16 cellular contexts compared by ENCODE assay signal in genomic region chr12:93483151-93483807, GRCh38. TPM values are rescaled to one million over a fixed set of nuclear protein-coding genes. Genes with fewer than 3 reads are reported as not detected.
A peak's percentile ranks its signal among the peaks of the same experiment; 100 is the strongest.
DNase-seq lines count a peak whose midpoint lies in the region; ATAC-seq and TF ChIP-seq lines count a peak whose summit lies in the region.
"Had no signal": no experiment of that assay in that cellular context is flagged by ENCODE, and none has a peak within 500 bp of the region (broad histone marks: within the 10 kb centered on the region; RNA-seq: fewer than 3 reads in every experiment).

No MANE protein-coding gene starts in this region.

- no peaks in the 10 kb centered on the region for H3K27me3 ChIP-seq in ascending aorta
- H3K27me3 ChIP-seq in H7 (ENCODE audit: control insufficient read depth, insufficient read depth, low read length): no peaks in the 10 kb centered on the region

- H3K36me3 ChIP-seq in mucosa of descending colon (ENCODE audit: low read depth) (peaks cover 4% of the 10 kb centered on the region), ascending aorta (peaks cover 43 to 80% of the 10 kb centered on the region in 2 donors), H7 (replicated peaks; ENCODE audit: control insufficient read depth, insufficient read depth, low read length) (peaks cover 30% of the 10 kb centered on the region)

- no peak overlapping the region for H3K27ac ChIP-seq in ascending aorta
- H3K27ac ChIP-seq: GM23248 had no signal

- H3K27me3 Mint-ChIP-seq in natural killer cell treated with Interleukin-12 subunit alpha and Interleukin-12 subunit beta and Interleukin-15 and Interleukin-18, amount 100 ng/mL, for 72 hours: no peaks in the 10 kb centered on the region
- no peaks in the 10 kb centered on the region for H3K27me3 Mint-ChIP-seq in natural killer cell (ENCODE audit: low read depth in 2 of 2)
- H3K27me3 Mint-ChIP-seq: B cell; CD4-positive, alpha-beta T cell had no signal

- no peaks in the 10 kb centered on the region for H3K4me1 Mint-ChIP-seq in natural killer cell treated with Interleukin-12 subunit alpha and Interleukin-12 subunit beta and Interleukin-15 and Interleukin-18, amount 100 ng/mL, for 72 hours (ENCODE audit: low read depth in 2 of 2)
- H3K4me1 Mint-ChIP-seq in natural killer cell: no peaks in the 10 kb centered on the region
- H3K4me1 Mint-ChIP-seq: B cell had no signal

- no peak overlapping the region for H3K4me3 Mint-ChIP-seq in natural killer cell treated with Interleukin-12 subunit alpha and Interleukin-12 subunit beta and Interleukin-15 and Interleukin-18, amount 100 ng/mL, for 72 hours
- no peak overlapping the region for H3K4me3 Mint-ChIP-seq in natural killer cell
- H3K4me3 Mint-ChIP-seq: B cell; CD4-positive, alpha-beta T cell had no signal

- H3K4me3 ChIP-seq in mucosa of descending colon (no peak overlapping the region), ascending aorta (no peak overlapping the region), H7 (ENCODE audit: insufficient read depth, low read depth, low read length) (no peak overlapping the region)
- H3K4me3 ChIP-seq: GM23248 had no signal

- peak overlapping the region; percentile 43 to 57 for H3K27ac Mint-ChIP-seq in natural killer cell treated with Interleukin-12 subunit alpha and Interleukin-12 subunit beta and Interleukin-15 and Interleukin-18, amount 100 ng/mL, for 72 hours
- H3K27ac Mint-ChIP-seq in natural killer cell: no peak overlapping the region
- H3K27ac Mint-ChIP-seq: B cell; CD4-positive, alpha-beta T cell had no signal

- peaks cover 5% of the 10 kb centered on the region for H3K36me3 Mint-ChIP-seq in natural killer cell treated with Interleukin-12 subunit alpha and Interleukin-12 subunit beta and Interleukin-15 and Interleukin-18, amount 100 ng/mL, for 72 hours
- no peaks in the 10 kb centered on the region for H3K36me3 Mint-ChIP-seq in natural killer cell

- intact Hi-C loops in natural killer cell (cut with micrococcal nuclease): no loop called here
- intact Hi-C loops in mucosa of descending colon (cut with DNase I, micrococcal nuclease): no loop called here
- intact Hi-C loops in ascending aorta (cut with DNase I): no loop called here

- H3K4me1 ChIP-seq in mucosa of descending colon (ENCODE audit: low read depth) (peaks cover 11% of the 10 kb centered on the region), ascending aorta (no peaks in the 10 kb centered on the region)

- ATAC-seq in natural killer cell treated with Interleukin-12 subunit alpha and Interleukin-12 subunit beta and Interleukin-15 and Interleukin-18, amount 100 ng/mL, for 72 hours: peak; percentile 52 to 56
- ATAC-seq in natural killer cell (no peak), mucosa of descending colon (peak; percentile 94)

- no peak for TF ChIP-seq CTCF in natural killer cell (IDR thresholded peaks at IDR 0.05)
- no peak for TF ChIP-seq CTCF in mucosa of descending colon (IDR thresholded peaks at IDR 0.05)
- no peak for TF ChIP-seq CTCF in ascending aorta (IDR thresholded peaks at IDR 0.05)

- no peaks in the 10 kb centered on the region for H3K9me3 Mint-ChIP-seq in natural killer cell treated with Interleukin-12 subunit alpha and Interleukin-12 subunit beta and Interleukin-15 and Interleukin-18, amount 100 ng/mL, for 72 hours
- no peaks in the 10 kb centered on the region for H3K9me3 Mint-ChIP-seq in natural killer cell
- H3K9me3 Mint-ChIP-seq: CD4-positive, alpha-beta T cell had no signal

- DNase-seq in natural killer cell treated with Interleukin-12 subunit alpha and Interleukin-12 subunit beta and Interleukin-15 and Interleukin-18, amount 100 ng/mL, for 72 hours (ENCODE audit: low spot score): no peak
- no peak for DNase-seq in natural killer cell
- DNase-seq in amniotic epithelial cell (ENCODE audit: low read depth): peak; percentile 32
- peak in 1 of 3 donors; percentile 17 for DNase-seq in mucosa of descending colon
- DNase-seq in ascending aorta (ENCODE audit: low spot score in 2 of 2): no peak
- DNase-seq in AG20443 (ENCODE audit: low spot score): no peak
- DNase-seq in H7: no peak
- DNase-seq: ACHN; C1 segment of cervical spinal cord; Calu3; CD4-positive, alpha-beta T cell; DMS 273 treated with DMSO at 0.1 percent for 48 hours; GDM1; GM23248; KG1 had no signal

- H3K9me3 ChIP-seq in mucosa of descending colon (no peaks in the 10 kb centered on the region), ascending aorta (no peaks in the 10 kb centered on the region)

RNA-seq across cellular contexts. Expression of gene MRPL42, which starts 16.0 kb away (rescaled TPM):
- 10 to 100 TPM; 42.8 to 53.2 TPM for total RNA-seq in natural killer cell treated with Interleukin-12 subunit alpha and Interleukin-12 subunit beta and Interleukin-15 and Interleukin-18, amount 100 ng/mL, for 72 hours
- total RNA-seq in natural killer cell (10 to 100 TPM; 36.4 to 42.7 (median 37.1) TPM), mucosa of descending colon (10 to 100 TPM; 51.3 to 62.4 (median 61.5) TPM), ascending aorta (8.4 TPM)
- total RNA-seq in H7 (2014; rRNA removed; shearing (Covaris generic)): 117 and 154 TPM in 2 replicates

RNA-seq across cellular contexts. Expression of gene UBE2N, which starts 41.5 kb away (rescaled TPM):
- total RNA-seq in natural killer cell treated with Interleukin-12 subunit alpha and Interleukin-12 subunit beta and Interleukin-15 and Interleukin-18, amount 100 ng/mL, for 72 hours: 100 to 1,000 TPM; 184 to 213 TPM
- total RNA-seq in natural killer cell (10 to 100 TPM; 72.3 to 79.7 (median 72.9) TPM), mucosa of descending colon (10 to 100 TPM; 65.5 to 92.2 (median 81.3) TPM), ascending aorta (19.4 TPM)
- total RNA-seq in H7 (2014; rRNA removed; shearing (Covaris generic)): 324 and 342 TPM in 2 replicates

Comparison
In these comparisons a context has a peak if more than half of its experiments do, and no peak if none do; other contexts are left out.
1. ATAC-seq: peak in natural killer cell treated with Interleukin-12 subunit alpha and Interleukin-12 subunit beta and Interleukin-15 and Interleukin-18, amount 100 ng/mL, for 72 hours (2 of 2) and mucosa of descending colon (single experiment); none in natural killer cell (0 of 3).
2. H3K27ac Mint-ChIP-seq: peak in natural killer cell treated with Interleukin-12 subunit alpha and Interleukin-12 subunit beta and Interleukin-15 and Interleukin-18, amount 100 ng/mL, for 72 hours (2 of 2); none in natural killer cell (0 of 2).